In the genomic region with DNA sequence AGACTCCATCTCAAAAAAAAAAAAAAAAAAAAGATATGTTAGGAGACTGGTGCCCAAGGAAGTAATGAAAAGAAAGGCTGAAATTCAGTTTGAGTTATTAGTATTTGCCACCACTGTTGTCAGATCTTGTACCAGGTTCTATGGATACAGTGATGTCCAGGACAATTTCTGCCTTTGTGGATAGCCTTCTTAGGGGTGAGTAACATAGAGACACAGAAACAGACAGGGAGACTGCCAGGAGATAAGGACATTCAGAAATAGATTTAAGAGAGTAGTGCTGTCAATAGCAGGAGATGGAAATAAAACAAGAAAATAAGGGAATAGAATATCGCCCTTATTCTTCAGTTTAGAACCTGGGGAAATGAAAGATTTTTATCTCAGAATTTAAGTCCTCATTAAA, we compare ENCODE assay signal across 33 cellular contexts. TPM values are rescaled to one million over a fixed set of nuclear protein-coding genes. Genes with fewer than 3 reads are reported as not detected.
"Had no signal": no experiment of that assay in that cellular context is flagged by ENCODE, and none has a peak within 500 bp of the region (broad histone marks: within the 10 kb centered on the region; RNA-seq: fewer than 3 reads in every experiment).

No MANE protein-coding gene starts in this region.

- H3K27me3 ChIP-seq: ascending aorta, breast epithelium, esophagus muscularis mucosa, foreskin keratinocyte, gastrocnemius medialis had no signal

- H3K4me3 Mint-ChIP-seq: activated B cell treated with CpG ODN at 0.5 μM for 24 hours; activated CD4-positive, alpha-beta memory T cell treated with anti-CD3 and anti-CD28 coated beads, Interleukin-2, amount 10 ng/mL, durations not matched to agents 7 days and 5 days; activated CD4-positive, alpha-beta T cell treated with anti-CD3 and anti-CD28 coated beads, Interleukin-2, amount 10 ng/mL, durations not matched to agents 7 days and 5 days; activated naive CD4-positive, alpha-beta T cell treated with anti-CD3 and anti-CD28 coated beads, Interleukin-2, amount 10 ng/mL, durations not matched to agents 7 days and 5 days; activated naive CD8-positive, alpha-beta T cell treated with anti-CD3 and anti-CD28 coated beads, Interleukin-2, amount 10 ng/mL, durations not matched to agents 7 days and 5 days; activated T-cell treated with anti-CD3 and anti-CD28 coated beads, Interleukin-2, amount 50 U/mL, for 24 hours; activated T-cell treated with anti-CD3 and anti-CD28 coated beads, Interleukin-2, amount 50 U/mL, for 72 hours; brain; effector memory CD8-positive, alpha-beta T cell; T-helper 17 cell; T-helper 2 cell treated with Interferon-gamma antibody and Interleukin-4, amounts not matched to agents 5 μg/mL and 100 μg/mL, for 36 hours had no signal

- H3K27me3 Mint-ChIP-seq: activated B cell treated with CpG ODN at 0.5 μM for 24 hours; activated CD4-positive, alpha-beta T cell treated with anti-CD3 and anti-CD28 coated beads, Interleukin-2, amount 10 ng/mL, durations not matched to agents 7 days and 5 days had no signal

- H3K36me3 Mint-ChIP-seq: activated naive CD4-positive, alpha-beta T cell treated with anti-CD3 and anti-CD28 coated beads, Interleukin-2, amount 10 ng/mL, durations not matched to agents 7 days and 5 days; activated naive CD4-positive, alpha-beta T cell treated with anti-CD3 and anti-CD28 coated beads, Interleukin-2, amount 50 U/mL, for 72 hours; activated naive CD8-positive, alpha-beta T cell treated with anti-CD3 and anti-CD28 coated beads, Interleukin-2, amount 10 ng/mL, durations not matched to agents 7 days and 5 days; brain had no signal

- H3K27ac Mint-ChIP-seq: activated B cell treated with CpG ODN at 0.5 μM for 24 hours; activated CD4-positive, alpha-beta memory T cell treated with anti-CD3 and anti-CD28 coated beads, Interleukin-2, amount 10 ng/mL, durations not matched to agents 7 days and 5 days; activated CD4-positive, alpha-beta T cell treated with anti-CD3 and anti-CD28 coated beads, Interleukin-2, amount 10 ng/mL, durations not matched to agents 7 days and 5 days; activated naive CD4-positive, alpha-beta T cell treated with anti-CD3 and anti-CD28 coated beads, Interleukin-2, amount 10 ng/mL, durations not matched to agents 7 days and 5 days; activated naive CD4-positive, alpha-beta T cell treated with anti-CD3 and anti-CD28 coated beads, Interleukin-2, amount 50 U/mL, for 72 hours; activated naive CD8-positive, alpha-beta T cell treated with anti-CD3 and anti-CD28 coated beads, Interleukin-2, amount 10 ng/mL, durations not matched to agents 7 days and 5 days; activated T-cell treated with anti-CD3 and anti-CD28 coated beads, Interleukin-2, amount 50 U/mL, for 24 hours; activated T-cell treated with anti-CD3 and anti-CD28 coated beads, Interleukin-2, amount 50 U/mL, for 72 hours; brain; effector memory CD8-positive, alpha-beta T cell; T-helper 17 cell; T-helper 2 cell treated with Interferon-gamma antibody and Interleukin-4, amounts not matched to agents 5 μg/mL and 100 μg/mL, for 36 hours had no signal

- H3K4me1 ChIP-seq: ascending aorta, breast epithelium, esophagus muscularis mucosa, foreskin keratinocyte, gastrocnemius medialis had no signal

- H3K36me3 ChIP-seq: ascending aorta, breast epithelium, esophagus muscularis mucosa, gastrocnemius medialis, WERI-Rb-1 had no signal

- H3K9me3 ChIP-seq: ascending aorta, breast epithelium, esophagus muscularis mucosa, gastrocnemius medialis had no signal

- H3K9me3 Mint-ChIP-seq: activated B cell treated with CpG ODN at 0.5 μM for 24 hours; activated CD4-positive, alpha-beta memory T cell treated with anti-CD3 and anti-CD28 coated beads, Interleukin-2, amount 10 ng/mL, durations not matched to agents 7 days and 5 days; activated CD4-positive, alpha-beta T cell treated with anti-CD3 and anti-CD28 coated beads, Interleukin-2, amount 10 ng/mL, durations not matched to agents 7 days and 5 days; activated naive CD4-positive, alpha-beta T cell treated with anti-CD3 and anti-CD28 coated beads, Interleukin-2, amount 10 ng/mL, durations not matched to agents 7 days and 5 days; activated naive CD4-positive, alpha-beta T cell treated with anti-CD3 and anti-CD28 coated beads, Interleukin-2, amount 50 U/mL, for 72 hours; activated naive CD8-positive, alpha-beta T cell treated with anti-CD3 and anti-CD28 coated beads, Interleukin-2, amount 10 ng/mL, durations not matched to agents 7 days and 5 days; activated T-cell treated with anti-CD3 and anti-CD28 coated beads, Interleukin-2, amount 50 U/mL, for 24 hours; activated T-cell treated with anti-CD3 and anti-CD28 coated beads, Interleukin-2, amount 50 U/mL, for 72 hours; effector memory CD8-positive, alpha-beta T cell; T-helper 2 cell treated with Interferon-gamma antibody and Interleukin-4, amounts not matched to agents 5 μg/mL and 100 μg/mL, for 36 hours had no signal

- DNase-seq: activated B cell treated with CpG ODN at 0.5 μM for 24 hours; activated CD4-positive, alpha-beta memory T cell treated with anti-CD3 and anti-CD28 coated beads, Interleukin-2, amount 10 ng/mL, durations not matched to agents 7 days and 5 days; activated CD4-positive, alpha-beta T cell treated with anti-CD3 and anti-CD28 coated beads, Interleukin-2, amount 10 ng/mL, durations not matched to agents 7 days and 5 days; activated CD4-positive, alpha-beta T cell treated with anti-CD3 and anti-CD28 coated beads, Interleukin-2, amount 50 U/mL, for 4 hours; activated CD8-positive, alpha-beta memory T cell treated with anti-CD3 and anti-CD28 coated beads, Interleukin-2, amount 50 U/mL, for 48 hours; activated gamma-delta T cell; activated naive CD4-positive, alpha-beta T cell; activated naive CD4-positive, alpha-beta T cell treated with anti-CD3 and anti-CD28 coated beads, Interleukin-2, amount 10 ng/mL, durations not matched to agents 7 days and 5 days; activated naive CD8-positive, alpha-beta T cell treated with anti-CD3 and anti-CD28 coated beads, Interleukin-2, amount 10 ng/mL, durations not matched to agents 7 days and 5 days; activated T-cell treated with anti-CD3 and anti-CD28 coated beads for 4 hours; activated T-cell treated with anti-CD3 and anti-CD28 coated beads, Interleukin-2, amount 50 U/mL, for 24 hours; activated T-cell treated with anti-CD3 and anti-CD28 coated beads, Interleukin-2, amount 50 U/mL, for 72 hours; caudate nucleus; cortex of kidney; dermis blood vessel endothelial cell; effector CD4-positive, alpha-beta T cell; effector memory CD8-positive, alpha-beta T cell; erythroblast; foreskin keratinocyte; gastrocnemius medialis; glutamatergic neuron; T-helper 1 cell; T-helper 17 cell; T1000; WERI-Rb-1 had no signal

- ATAC-seq: activated CD4-positive, CD25-positive, alpha-beta regulatory T cell treated with anti-CD3 and anti-CD28 coated beads, Interleukin-2, amount 50 U/mL, for 24 hours; activated naive CD4-positive, alpha-beta T cell treated with anti-CD3 and anti-CD28 coated beads, Interleukin-2, amount 50 U/mL, for 72 hours; activated T-cell treated with anti-CD3 and anti-CD28 coated beads, Interleukin-2, amount 50 U/mL, for 72 hours; effector memory CD8-positive, alpha-beta T cell; foreskin keratinocyte; gastrocnemius medialis; T-helper 17 cell had no signal

- H3K4me3 ChIP-seq: ascending aorta, breast epithelium, esophagus muscularis mucosa, gastrocnemius medialis had no signal

- H3K27ac ChIP-seq: ascending aorta, breast epithelium, esophagus muscularis mucosa, foreskin keratinocyte, gastrocnemius medialis, WERI-Rb-1 had no signal

- H3K4me1 Mint-ChIP-seq: activated B cell treated with CpG ODN at 0.5 μM for 24 hours; activated CD4-positive, alpha-beta memory T cell treated with anti-CD3 and anti-CD28 coated beads, Interleukin-2, amount 10 ng/mL, durations not matched to agents 7 days and 5 days; activated CD4-positive, alpha-beta T cell treated with anti-CD3 and anti-CD28 coated beads, Interleukin-2, amount 10 ng/mL, durations not matched to agents 7 days and 5 days; activated naive CD4-positive, alpha-beta T cell treated with anti-CD3 and anti-CD28 coated beads, Interleukin-2, amount 10 ng/mL, durations not matched to agents 7 days and 5 days; activated naive CD8-positive, alpha-beta T cell treated with anti-CD3 and anti-CD28 coated beads, Interleukin-2, amount 10 ng/mL, durations not matched to agents 7 days and 5 days; brain had no signal

RNA-seq across cellular contexts. Expression of a gene that starts 6.3 kb away (rescaled TPM):
- total RNA-seq: activated B cell treated with CpG ODN at 0.5 μM for 24 hours; activated CD4-positive, alpha-beta memory T cell treated with anti-CD3 and anti-CD28 coated beads, Interleukin-2, amount 10 ng/mL, durations not matched to agents 7 days and 5 days; activated CD4-positive, alpha-beta T cell treated with anti-CD3 and anti-CD28 coated beads, Interleukin-2, amount 10 ng/mL, durations not matched to agents 7 days and 5 days; activated naive CD4-positive, alpha-beta T cell treated with anti-CD3 and anti-CD28 coated beads, Interleukin-2, amount 50 U/mL, for 72 hours; activated naive CD8-positive, alpha-beta T cell treated with anti-CD3 and anti-CD28 coated beads, Interleukin-2, amount 10 ng/mL, durations not matched to agents 7 days and 5 days; activated T-cell treated with anti-CD3 and anti-CD28 coated beads, Interleukin-2, amount 50 U/mL, for 72 hours; ascending aorta; breast epithelium; chondrocyte; dermis blood vessel endothelial cell; esophagus muscularis mucosa; foreskin keratinocyte; gastrocnemius medialis; T-helper 17 cell had no signal
- polyA plus RNA-seq: foreskin keratinocyte had no signal

RNA-seq across cellular contexts. Expression of a gene that starts 40.8 kb away (rescaled TPM):
- total RNA-seq: activated B cell treated with CpG ODN at 0.5 μM for 24 hours; activated CD4-positive, alpha-beta memory T cell treated with anti-CD3 and anti-CD28 coated beads, Interleukin-2, amount 10 ng/mL, durations not matched to agents 7 days and 5 days; activated CD4-positive, alpha-beta T cell treated with anti-CD3 and anti-CD28 coated beads, Interleukin-2, amount 10 ng/mL, durations not matched to agents 7 days and 5 days; activated naive CD4-positive, alpha-beta T cell treated with anti-CD3 and anti-CD28 coated beads, Interleukin-2, amount 50 U/mL, for 72 hours; activated naive CD8-positive, alpha-beta T cell treated with anti-CD3 and anti-CD28 coated beads, Interleukin-2, amount 10 ng/mL, durations not matched to agents 7 days and 5 days; activated T-cell treated with anti-CD3 and anti-CD28 coated beads, Interleukin-2, amount 50 U/mL, for 72 hours; ascending aorta; breast epithelium; chondrocyte; dermis blood vessel endothelial cell; esophagus muscularis mucosa; gastrocnemius medialis; T-helper 17 cell had no signal
